Comparison of ENCODE assay signal across 28 cellular contexts in genomic region chr12:41743835-41744234, GRCh38.
DNase-seq lines count a peak whose midpoint lies in the region; ATAC-seq and TF ChIP-seq lines count a peak whose summit lies in the region.
"Had no signal": no experiment of that assay in that cellular context is flagged by ENCODE, and none has a peak within 500 bp of the region (broad histone marks: within the 10 kb centered on the region; RNA-seq: fewer than 3 reads in every experiment).

No MANE protein-coding gene starts in this region.

- peak overlapping the region; percentile 29 for H3K27ac ChIP-seq in RWPE2 (ENCODE audit: poor library complexity, severe bottlenecking)
- H3K27ac ChIP-seq: adrenal gland, BLaER1, colonic mucosa, gastrocnemius medialis, HL-60, neural progenitor cell, psoas muscle, upper lobe of left lung, VCaP had no signal

- peak; percentile 30 for DNase-seq in ACHN
- DNase-seq in HS-5 (ENCODE audit: low read depth): peak; percentile 78
- no peak for DNase-seq in RWPE2 (ENCODE audit: low spot score)
- DNase-seq in kidney epithelial cell (ENCODE audit: low read depth): peak; percentile 52
- no peak for DNase-seq in NCI-H1092 (lab: John Stamatoyannopoulos, UW)
- no peak for DNase-seq in COR-L47 (lab: John Stamatoyannopoulos, UW)
- no peak for DNase-seq in head of caudate nucleus
- DNase-seq in NCI-H2196 (lab: John Stamatoyannopoulos, UW; ENCODE audit: unreplicated experiment): no peak
- DNase-seq: activated CD4-positive, alpha-beta T cell treated with anti-CD3 and anti-CD28 coated beads for 48 hours; activated naive CD4-positive, alpha-beta T cell treated with Interleukin-2 at 50 U/mL for 16 hours; activated T-cell treated with anti-CD3 and anti-CD28 coated beads, Interleukin-2, amount 50 U/mL, for 48 hours; adrenal gland; colonic mucosa; effector memory CD4-positive, alpha-beta T cell; gastrocnemius medialis; islet precursor cell; NCI-H146; NCI-H526; psoas muscle; stimulated activated CD8-positive, alpha-beta memory T cell treated with anti-CD3 and anti-CD28 coated beads, Interleukin-4, amount 100 ng/mL, for 48 hours had no signal

- ATAC-seq in RWPE2 (ENCODE audit: low read depth): peak; percentile 84
- ATAC-seq: esophagus mucosa, gastrocnemius medialis, HCT116, psoas muscle had no signal

- TF ChIP-seq CTCF in RWPE2 (IDR thresholded peaks at IDR 0.05; ENCODE audit: poor library complexity, severe bottlenecking) (no peak), kidney epithelial cell (IDR thresholded peaks at IDR 0.05; ENCODE audit: insufficient read depth, low read length, poor library complexity, severe bottlenecking) (no peak)

- no peaks in the 10 kb centered on the region for H3K9me3 ChIP-seq in RWPE2 (ENCODE audit: severe bottlenecking)
- H3K9me3 ChIP-seq: adrenal gland, BLaER1, colonic mucosa, gastrocnemius medialis, psoas muscle, upper lobe of left lung had no signal

- H3K36me3 ChIP-seq in RWPE2 (ENCODE audit: low read depth) (no peaks in the 10 kb centered on the region), kidney epithelial cell (ENCODE audit: control insufficient read depth, insufficient read depth, low read length) (no peaks in the 10 kb centered on the region)
- H3K36me3 ChIP-seq: adrenal gland, BLaER1, colonic mucosa, gastrocnemius medialis, neural progenitor cell, upper lobe of left lung had no signal

- H3K4me3 ChIP-seq in RWPE2 (ENCODE audit: severe bottlenecking): no peak overlapping the region
- H3K4me3 ChIP-seq in kidney epithelial cell (ENCODE audit: low read depth, low read length): no peak overlapping the region
- H3K4me3 ChIP-seq: adrenal gland, BLaER1, colonic mucosa, gastrocnemius medialis, lung, neural progenitor cell, psoas muscle, upper lobe of left lung had no signal

- intact Hi-C loops in head of caudate nucleus (cut with DNase I): no loop called here

- in situ Hi-C loops in ACHN (cut with HindIII; ENCODE audit: low pct_ligation_motif_present, low pct_unique_long_range_greater_than_20kb, low sequenced_read_pairs): no loop called here

- peaks cover 2% of the 10 kb centered on the region for H3K4me1 ChIP-seq in RWPE2 (ENCODE audit: insufficient read depth, poor library complexity, severe bottlenecking)
- H3K4me1 ChIP-seq: adrenal gland, BLaER1, colonic mucosa, gastrocnemius medialis, neural progenitor cell, psoas muscle, upper lobe of left lung had no signal

- H3K27me3 ChIP-seq in RWPE2 (ENCODE audit: insufficient read depth, poor library complexity, severe bottlenecking): no peaks in the 10 kb centered on the region
- H3K27me3 ChIP-seq in kidney epithelial cell (ENCODE audit: control insufficient read depth, insufficient read depth, low read length): no peaks in the 10 kb centered on the region
- H3K27me3 ChIP-seq: adrenal gland, BLaER1, colonic mucosa, gastrocnemius medialis, neural progenitor cell, upper lobe of left lung had no signal

Comparison
In these comparisons a context has a peak if more than half of its experiments do, and no peak if none do; other contexts are left out.
1. DNase-seq: peak in ACHN (single experiment), HS-5 (single experiment) and kidney epithelial cell (single experiment); none in RWPE2 (single experiment), NCI-H1092 (single experiment), COR-L47 (single experiment), head of caudate nucleus (0 of 42) and NCI-H2196 (single experiment).